Comparison of ENCODE assay signal across 12 cellular contexts in the genomic region with DNA sequence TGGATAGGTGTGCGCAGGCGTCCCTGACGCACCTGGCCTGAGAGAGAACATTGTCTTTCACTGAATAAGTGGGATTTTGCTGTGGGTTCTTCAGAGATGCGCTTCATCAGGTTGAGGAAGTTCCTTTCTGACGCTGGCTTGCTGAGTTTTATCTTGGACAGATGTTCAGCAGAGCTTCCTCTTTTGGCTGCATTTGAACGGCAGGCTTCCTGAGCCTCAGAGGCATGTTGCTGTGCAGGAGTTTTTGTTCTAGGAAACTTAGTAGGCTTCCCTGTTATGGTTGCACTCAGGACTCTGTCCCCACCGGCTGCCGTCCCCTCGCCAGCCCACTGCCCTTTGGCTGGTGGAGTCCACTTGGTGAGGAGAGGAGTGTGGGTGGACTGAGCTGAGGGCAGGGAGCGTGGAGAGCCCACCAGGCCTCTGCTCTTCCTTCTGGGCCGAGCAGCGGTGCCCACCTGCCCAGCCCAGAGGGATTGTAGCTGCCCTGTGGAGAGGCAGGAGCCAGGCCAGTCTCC. TPM values are rescaled to one million over a fixed set of nuclear protein-coding genes. Genes with fewer than 3 reads are reported as not detected.
DNase-seq lines count a peak whose midpoint lies in the region; ATAC-seq and TF ChIP-seq lines count a peak whose summit lies in the region.
"Had no signal": no experiment of that assay in that cellular context is flagged by ENCODE, and none has a peak within 500 bp of the region (broad histone marks: within the 10 kb centered on the region; RNA-seq: fewer than 3 reads in every experiment).

No MANE protein-coding gene starts in this region.

- H3K36me3 ChIP-seq in GM06990 (ENCODE audit: control insufficient read depth, insufficient read depth, low read length) (peaks cover 33% of the 10 kb centered on the region), esophagus muscularis mucosa (peaks cover 48 to 100% (median 83%) of the 10 kb centered on the region in 4 donors), rectal smooth muscle tissue (ENCODE audit: control insufficient read depth, insufficient read depth, low read length) (peaks cover 15% of the 10 kb centered on the region)

- peak overlapping the region; percentile 15 to 34 (median 25) for H3K27ac ChIP-seq in esophagus muscularis mucosa (replicated peaks in 1 of 4)
- peak overlapping the region; percentile 52 for H3K27ac ChIP-seq in rectal smooth muscle tissue (ENCODE audit: low read depth, low read length)
- H3K27ac ChIP-seq: testis had no signal

- TF ChIP-seq POLR2A in esophagus muscularis mucosa (IDR thresholded peaks at IDR 0.05; ENCODE audit: low read depth), result no peak

- H3K9me3 ChIP-seq in esophagus muscularis mucosa, result no peaks in the 10 kb centered on the region
- H3K9me3 ChIP-seq: testis had no signal

- no peak for ATAC-seq in activated T-cell treated with anti-CD3 and anti-CD28 coated beads, Interleukin-2, amount 50 U/mL, for 4 hours
- no peak; the same call in 2 of the 3 replicates for ATAC-seq in SK-N-SH treated with all-trans-retinoic acid at 6 μM for 48 hours

- intact Hi-C loops in esophagus muscularis mucosa (cut with DNase I), result no loop called here

- TF ChIP-seq CTCF in GM06990 (IDR thresholded peaks at IDR 0.05; ENCODE audit: insufficient read depth, low read length, poor library complexity, severe bottlenecking) (no peak), esophagus muscularis mucosa (IDR thresholded peaks at IDR 0.05) (no peak), glutamatergic neuron (IDR thresholded peaks at IDR 0.05; ENCODE audit: partially characterized antibody, unreplicated experiment) (no peak)

- no peak overlapping the region for H3K4me3 Mint-ChIP-seq in glutamatergic neuron (ENCODE audit: unreplicated experiment)
- H3K4me3 Mint-ChIP-seq in activated T-cell treated with anti-CD3 and anti-CD28 coated beads, Interleukin-2, amount 50 U/mL, for 4 hours, result no peak overlapping the region
- H3K4me3 Mint-ChIP-seq: activated CD4-positive, alpha-beta T cell treated with anti-CD3 and anti-CD28 coated beads, Interleukin-2, amount 10 ng/mL, durations not matched to agents 24 days and 14 days had no signal

- peaks cover 2% of the 10 kb centered on the region for H3K27me3 Mint-ChIP-seq in glutamatergic neuron (ENCODE audit: unreplicated experiment)
- no peaks in the 10 kb centered on the region for H3K27me3 Mint-ChIP-seq in activated T-cell treated with anti-CD3 and anti-CD28 coated beads, Interleukin-2, amount 50 U/mL, for 4 hours (ENCODE audit: low read depth)
- H3K27me3 Mint-ChIP-seq: activated CD4-positive, alpha-beta T cell treated with anti-CD3 and anti-CD28 coated beads, Interleukin-2, amount 10 ng/mL, durations not matched to agents 24 days and 14 days had no signal

- DNase-seq in GM06990 (ENCODE audit: extremely low read depth, insufficient read length), result peak; percentile 56
- DNase-seq in NOMO-1 (lab: John Stamatoyannopoulos, UW; ENCODE audit: unreplicated experiment in 2 of 2), result peak; percentile 73 to 89
- no peak for DNase-seq in esophagus muscularis mucosa (ENCODE audit: extremely low spot score)
- no peak for DNase-seq in glutamatergic neuron
- DNase-seq in activated T-cell treated with anti-CD3 and anti-CD28 coated beads, Interleukin-2, amount 50 U/mL, for 4 hours, result no peak
- no peak for DNase-seq in middle frontal gyrus (ENCODE audit: extremely low spot score, low spot score)
- DNase-seq: activated CD4-positive, alpha-beta T cell treated with anti-CD3 and anti-CD28 coated beads, Interleukin-2, amount 10 ng/mL, durations not matched to agents 24 days and 14 days; DMS 273 treated with DMSO at 0.1 percent for 48 hours; midbrain; testis had no signal

- H3K27me3 ChIP-seq in GM06990 (replicated peaks; ENCODE audit: control insufficient read depth, insufficient read depth, low read length) (no peaks in the 10 kb centered on the region), esophagus muscularis mucosa (no peaks in the 10 kb centered on the region), rectal smooth muscle tissue (ENCODE audit: control insufficient read depth, insufficient read depth, low read length) (no peaks in the 10 kb centered on the region)
- H3K27me3 ChIP-seq: testis had no signal

- no peak for TF ChIP-seq EP300 in esophagus muscularis mucosa (IDR thresholded peaks at IDR 0.05)

- H3K9me3 Mint-ChIP-seq in glutamatergic neuron (ENCODE audit: unreplicated experiment), result peaks cover 6% of the 10 kb centered on the region
- no peaks in the 10 kb centered on the region for H3K9me3 Mint-ChIP-seq in activated T-cell treated with anti-CD3 and anti-CD28 coated beads, Interleukin-2, amount 50 U/mL, for 4 hours
- H3K9me3 Mint-ChIP-seq: activated CD4-positive, alpha-beta T cell treated with anti-CD3 and anti-CD28 coated beads, Interleukin-2, amount 10 ng/mL, durations not matched to agents 24 days and 14 days had no signal

- H3K4me1 Mint-ChIP-seq in glutamatergic neuron (ENCODE audit: low read depth, unreplicated experiment), result no peaks in the 10 kb centered on the region
- H3K4me1 Mint-ChIP-seq in activated T-cell treated with anti-CD3 and anti-CD28 coated beads, Interleukin-2, amount 50 U/mL, for 4 hours (ENCODE audit: low read depth), result peaks cover 4% of the 10 kb centered on the region

- H3K4me1 ChIP-seq in esophagus muscularis mucosa, result peaks cover 6 to 16% (median 11%) of the 10 kb centered on the region in 4 donors
- no peaks in the 10 kb centered on the region for H3K4me1 ChIP-seq in rectal smooth muscle tissue (ENCODE audit: control insufficient read depth, insufficient read depth, low read length)
- H3K4me1 ChIP-seq: testis had no signal

- H3K4me3 ChIP-seq in GM06990 (replicated peaks; ENCODE audit: low read depth, low read length) (no peak overlapping the region), esophagus muscularis mucosa (no peak overlapping the region), rectal smooth muscle tissue (ENCODE audit: low read length) (no peak overlapping the region)
- H3K4me3 ChIP-seq: testis had no signal

- H3K36me3 Mint-ChIP-seq in glutamatergic neuron (ENCODE audit: unreplicated experiment), result no peaks in the 10 kb centered on the region
- peaks cover 10% of the 10 kb centered on the region for H3K36me3 Mint-ChIP-seq in activated T-cell treated with anti-CD3 and anti-CD28 coated beads, Interleukin-2, amount 50 U/mL, for 4 hours (ENCODE audit: insufficient read depth)

- H3K27ac Mint-ChIP-seq in glutamatergic neuron (ENCODE audit: unreplicated experiment), result no peak overlapping the region
- H3K27ac Mint-ChIP-seq: activated CD4-positive, alpha-beta T cell treated with anti-CD3 and anti-CD28 coated beads, Interleukin-2, amount 10 ng/mL, durations not matched to agents 24 days and 14 days had no signal

- no peak overlapping the region for H3K9ac ChIP-seq in rectal smooth muscle tissue (ENCODE audit: low read length)

- 75% methylated on average over 12 of the region's 12 CpGs for WGBS in esophagus muscularis mucosa

TF ChIP-seq in SK-N-SH treated with all-trans-retinoic acid at 6 μM for 48 hours, 23 proteins besides CTCF, POLR2A, EP300 and RAD21 (continues in another document):
- TF ChIP-seq SNAI2 (CRISPR knock-in tag; IDR thresholded peaks at IDR 0.05) (no peak), ZFP3 (CRISPR knock-in tag; IDR thresholded peaks at IDR 0.05) (no peak), PPARA (CRISPR knock-in tag; IDR thresholded peaks at IDR 0.05; ENCODE audit: borderline replicate concordance) (no peak), ARNTL (CRISPR knock-in tag; IDR thresholded peaks at IDR 0.05; ENCODE audit: borderline replicate concordance, low read depth) (no peak), ZNF8 (CRISPR knock-in tag; IDR thresholded peaks at IDR 0.05) (no peak), ISL1 (CRISPR knock-in tag; IDR thresholded peaks at IDR 0.05) (no peak), ZFP30 (CRISPR knock-in tag; IDR thresholded peaks at IDR 0.05) (no peak), ESRRG (CRISPR knock-in tag; IDR thresholded peaks at IDR 0.05) (no peak)
- TF ChIP-seq, protein P1, sequence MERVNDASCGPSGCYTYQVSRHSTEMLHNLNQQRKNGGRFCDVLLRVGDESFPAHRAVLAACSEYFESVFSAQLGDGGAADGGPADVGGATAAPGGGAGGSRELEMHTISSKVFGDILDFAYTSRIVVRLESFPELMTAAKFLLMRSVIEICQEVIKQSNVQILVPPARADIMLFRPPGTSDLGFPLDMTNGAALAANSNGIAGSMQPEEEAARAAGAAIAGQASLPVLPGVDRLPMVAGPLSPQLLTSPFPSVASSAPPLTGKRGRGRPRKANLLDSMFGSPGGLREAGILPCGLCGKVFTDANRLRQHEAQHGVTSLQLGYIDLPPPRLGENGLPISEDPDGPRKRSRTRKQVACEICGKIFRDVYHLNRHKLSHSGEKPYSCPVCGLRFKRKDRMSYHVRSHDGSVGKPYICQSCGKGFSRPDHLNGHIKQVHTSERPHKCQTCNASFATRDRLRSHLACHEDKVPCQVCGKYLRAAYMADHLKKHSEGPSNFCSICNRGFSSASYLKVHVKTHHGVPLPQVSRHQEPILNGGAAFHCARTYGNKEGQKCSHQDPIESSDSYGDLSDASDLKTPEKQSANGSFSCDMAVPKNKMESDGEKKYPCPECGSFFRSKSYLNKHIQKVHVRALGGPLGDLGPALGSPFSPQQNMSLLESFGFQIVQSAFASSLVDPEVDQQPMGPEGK (CRISPR knock-in tag; IDR thresholded peaks at IDR 0.05; ENCODE audit: borderline replicate concordance), result no peak

RNA-seq across cellular contexts. Expression of a gene that starts 17.2 kb away (rescaled TPM):
- 10 to 100 TPM; 30.4 to 37.3 (median 34.7) TPM for total RNA-seq in esophagus muscularis mucosa
- 11.1 TPM for total RNA-seq in glutamatergic neuron (ENCODE audit: unreplicated experiment)
- 10 to 100 TPM; 43.0 to 49.2 (median 44.9) TPM for total RNA-seq in activated T-cell treated with anti-CD3 and anti-CD28 coated beads, Interleukin-2, amount 50 U/mL, for 4 hours

RNA-seq across cellular contexts. Expression of a gene that starts 18.9 kb away (rescaled TPM):
- total RNA-seq in esophagus muscularis mucosa, result 100 to 1,000 TPM in 2 of 4 donors, 10 to 100 TPM in 2; 42.8 to 181 (median 96.0) TPM
- 107 TPM for total RNA-seq in glutamatergic neuron (ENCODE audit: unreplicated experiment)
- 100 to 1,000 TPM in 2 of 3 donors, 10 to 100 TPM in 1; 95.5 to 136 (median 123) TPM for total RNA-seq in activated T-cell treated with anti-CD3 and anti-CD28 coated beads, Interleukin-2, amount 50 U/mL, for 4 hours

RNA-seq across cellular contexts. Expression of a gene that starts 21.2 kb away (rescaled TPM):
- total RNA-seq in esophagus muscularis mucosa (10 to 100 TPM in 1 of 4 donors, 1 to 10 TPM in 3; 4.6 to 11.3 (median 5.9) TPM), glutamatergic neuron (ENCODE audit: unreplicated experiment) (0.25 TPM)
- total RNA-seq in activated T-cell treated with anti-CD3 and anti-CD28 coated beads, Interleukin-2, amount 50 U/mL, for 4 hours, result 10 to 100 TPM in 1 of 3 donors, 1 to 10 TPM in 2; 7.0 to 11.1 (median 9.5) TPM

RNA-seq across cellular contexts. Expression of a gene that starts 49.1 kb away (rescaled TPM):
- total RNA-seq in esophagus muscularis mucosa, result under 1 TPM in 1 of 4 donors, not detected in 3; 0.19 TPM
- 3.8 TPM for total RNA-seq in glutamatergic neuron (ENCODE audit: unreplicated experiment)
- total RNA-seq in activated T-cell treated with anti-CD3 and anti-CD28 coated beads, Interleukin-2, amount 50 U/mL, for 4 hours, result under 1 TPM; 0.46 to 0.66 (median 0.50) TPM

Comparison
In these comparisons a context has a peak if more than half of its experiments do, and no peak if none do; other contexts are left out.
1. DNase-seq: peak in GM06990 (single experiment) and NOMO-1 (2 of 2); none in esophagus muscularis mucosa (single experiment), glutamatergic neuron (single experiment), activated T-cell treated with anti-CD3 and anti-CD28 coated beads, Interleukin-2, amount 50 U/mL, for 4 hours (single experiment) and middle frontal gyrus (single experiment).